ENCODE assay signal across 10 cellular contexts in genomic region chr2:54360055-54360792, GRCh38.
DNase-seq lines count a peak whose midpoint lies in the region; ATAC-seq, FAIRE-seq and TF ChIP-seq lines count a peak whose summit lies in the region.
"Had no signal": no experiment of that assay in that cellular context is flagged by ENCODE, and none has a peak within 500 bp of the region (broad histone marks: within the 10 kb centered on the region; RNA-seq: fewer than 3 reads in every experiment).

No MANE protein-coding gene starts in this region.

- POLR2A ChIA-PET in A549 (lab: Yijun Ruan, JAX): no interaction called here
- POLR2A ChIA-PET in RWPE1 (lab: Yijun Ruan, JAX; ENCODE audit: low non-redundant PET): no interaction called here

- no peak for DNase-seq in A549 (ENCODE audit: low read depth in 1 of 2, low spot score in 1 of 2)
- peak; percentile 4 for DNase-seq in NCI-H69 (lab: John Stamatoyannopoulos, UW)
- DNase-seq in fibroblast of lung (ENCODE audit: low read depth in 2 of 2): peak; percentile 76 to 79
- no peak for DNase-seq in nephron progenitor cell
- DNase-seq in activated naive CD4-positive, alpha-beta T cell treated with anti-CD3 and anti-CD28 coated beads, Interleukin-2, amount 50 U/mL, for 16 hours: no peak
- DNase-seq in mucosa of gallbladder (ENCODE audit: low spot score): no peak
- DNase-seq in RWPE1 (ENCODE audit: low spot score): no peak
- DNase-seq: T-helper 1 cell had no signal

- H3K9me3 ChIP-seq in A549: peaks cover 5% of the 10 kb centered on the region; the same call in 2 of the 3 replicates
- no peaks in the 10 kb centered on the region for H3K9me3 ChIP-seq in fibroblast of lung (ENCODE audit: control insufficient read depth, insufficient read depth, low read depth, low read length)

- H4K20me1 ChIP-seq in fibroblast of lung (ENCODE audit: control insufficient read depth, extremely low read depth, insufficient read depth, low read length): no peaks in the 10 kb centered on the region

- H3K4me1 ChIP-seq in A549 (no peaks in the 10 kb centered on the region), fibroblast of lung (ENCODE audit: control insufficient read depth, extremely low read depth, insufficient read depth, low read length) (peaks cover 2% of the 10 kb centered on the region)

- no peak for TF ChIP-seq POLR2A in A549 (IDR thresholded peaks at IDR 0.05; ENCODE audit: low read length)

- H3K27ac ChIP-seq in A549 (no peak overlapping the region), fibroblast of lung (ENCODE audit: insufficient read depth, low read length) (peak overlapping the region; percentile 43), RWPE1 (no peak overlapping the region)

- no peak for ATAC-seq in A549
- ATAC-seq in GM18873 (IDR thresholded peaks at IDR 0.05; ENCODE audit: low FRiP score, unreplicated experiment): no peak

- H3K36me3 Mint-ChIP-seq in nephron progenitor cell (ENCODE audit: low read depth): peaks cover 8% of the 10 kb centered on the region

- peak overlapping the region; percentile 89 for H2AFZ ChIP-seq in fibroblast of lung (ENCODE audit: low read length)

- no peak for TF ChIP-seq RAD21 in A549 (conservative IDR thresholded peaks at IDR 0.05 in 1 of 2, IDR thresholded peaks at IDR 0.05 in 1 of 2)

- H3K4me2 ChIP-seq in A549 (no peak overlapping the region), fibroblast of lung (ENCODE audit: extremely low read depth, insufficient read depth, low read length) (peak overlapping the region; percentile 90)

- no peaks in the 10 kb centered on the region for H3K79me2 ChIP-seq in fibroblast of lung (ENCODE audit: control insufficient read depth, insufficient read depth, low read length)

- H3K4me3 ChIP-seq in A549 (no peak overlapping the region), fibroblast of lung (replicated peaks in 1 of 4; ENCODE audit: control extremely low read depth in 1 of 4, insufficient read depth in 1 of 4, low read depth in 3 of 4, low read length in 4 of 4) (peak overlapping the region in 2 of 4 experiments; percentile 12 to 34)

- TF ChIP-seq CTCF in A549 (IDR thresholded peaks at IDR 0.05) (no peak), fibroblast of lung (conservative IDR thresholded peaks at IDR 0.05 in 1 of 2, IDR thresholded peaks at IDR 0.05 in 1 of 2; ENCODE audit: low read depth in 1 of 2, low read length in 2 of 2) (no peak), nephron progenitor cell (IDR thresholded peaks at IDR 0.05) (no peak), RWPE1 (conservative IDR thresholded peaks at IDR 0.05; ENCODE audit: low read depth) (no peak)

- H3K27me3 Mint-ChIP-seq in nephron progenitor cell (ENCODE audit: low read depth, poor library complexity): peaks cover 3% of the 10 kb centered on the region

- H3K4me1 Mint-ChIP-seq in nephron progenitor cell: peaks cover 10% of the 10 kb centered on the region

- H3K36me3 ChIP-seq in fibroblast of lung (ENCODE audit: control insufficient read depth, insufficient read depth, low read length): no peaks in the 10 kb centered on the region

- no peak overlapping the region for H3K9ac ChIP-seq in fibroblast of lung (ENCODE audit: insufficient read depth, low read length)

- H3K27me3 ChIP-seq in fibroblast of lung (ENCODE audit: control insufficient read depth, insufficient read depth, low read length): no peaks in the 10 kb centered on the region

- peak; percentile 36 for FAIRE-seq in A549 (lab: Jason Lieb, UNC)

- TF ChIP-seq EP300 in A549 (IDR thresholded peaks at IDR 0.05): no peak

- 44% methylated on average over 8 of the region's 8 CpGs for WGBS in A549 (ENCODE audit: missing lambda C conversion rate)

- CTCF ChIA-PET in A549 (lab: Yijun Ruan, JAX) (interaction anchor here (0.7 to 1.3 kb wide), 2 partner anchors 9 kb away, joined by 3 read pairs; no protein-coding TSS in a partner anchor), RWPE1 (lab: Yijun Ruan, JAX) (interaction anchor here (0.6 kb wide), 1 partner anchor 180 kb away, joined by 4 read pairs; no protein-coding TSS in a partner anchor)

- H3K4me3 Mint-ChIP-seq in nephron progenitor cell: no peak overlapping the region
- H3K4me3 Mint-ChIP-seq: IgD-negative memory B cell had no signal

- peaks cover 8% of the 10 kb centered on the region for H3K9me3 Mint-ChIP-seq in nephron progenitor cell

- H3K27ac Mint-ChIP-seq in nephron progenitor cell: peak overlapping the region; percentile 89

TF ChIP-seq in A549, 52 proteins besides CTCF, POLR2A, EP300 and RAD21:
- TF ChIP-seq ZFP36 (IDR thresholded peaks at IDR 0.05; ENCODE audit: borderline replicate concordance, partially characterized antibody) (no peak), ZSCAN20 (CRISPR knock-in tag; IDR thresholded peaks at IDR 0.05) (no peak), HOXA7 (CRISPR knock-in tag; IDR thresholded peaks at IDR 0.05) (no peak), CHD2 (IDR thresholded peaks at IDR 0.05; ENCODE audit: low read length, partially characterized antibody) (no peak), SREBF2 (IDR thresholded peaks at IDR 0.05) (no peak), RCOR1 (IDR thresholded peaks at IDR 0.05; ENCODE audit: low read depth, low read length) (no peak), HES2 (IDR thresholded peaks at IDR 0.05) (no peak), NFE2L2 (conservative IDR thresholded peaks at IDR 0.05; ENCODE audit: low read length) (no peak), FOSL2 (IDR thresholded peaks at IDR 0.05) (no peak), FOSL2 (CRISPR knock-in tag; IDR thresholded peaks at IDR 0.05) (no peak), PBX3 (IDR thresholded peaks at IDR 0.05) (no peak), BCL3 (IDR thresholded peaks at IDR 0.05) (no peak), HOXB5 (CRISPR knock-in tag; IDR thresholded peaks at IDR 0.05) (no peak), SMC3 (IDR thresholded peaks at IDR 0.05) (no peak), RNF2 (IDR thresholded peaks at IDR 0.05; ENCODE audit: borderline replicate concordance, low read depth) (no peak), KDM5A (IDR thresholded peaks at IDR 0.05) (no peak), TFCP2L1 (CRISPR knock-in tag; IDR thresholded peaks at IDR 0.05) (no peak), FOSB (CRISPR knock-in tag; IDR thresholded peaks at IDR 0.05) (no peak), POLR2AphosphoS2 (conservative IDR thresholded peaks at IDR 0.05; ENCODE audit: low read length) (no peak)
TF ChIP-seq in A549: peak in this region for 0.

Comparison
In these comparisons a context has a peak if more than half of its experiments do, and no peak if none do; other contexts are left out.
1. DNase-seq: peak in NCI-H69 (single experiment) and fibroblast of lung (2 of 2); none in A549 (0 of 2), nephron progenitor cell (single experiment), activated naive CD4-positive, alpha-beta T cell treated with anti-CD3 and anti-CD28 coated beads, Interleukin-2, amount 50 U/mL, for 16 hours (single experiment), mucosa of gallbladder (single experiment) and RWPE1 (single experiment).